ENCODE assay signal across 9 cellular contexts in genomic region chr1:236159704-236160539, GRCh38.
DNase-seq lines count a peak whose midpoint lies in the region; ATAC-seq and TF ChIP-seq lines count a peak whose summit lies in the region.
"Had no signal": no experiment of that assay in that cellular context is flagged by ENCODE, and none has a peak within 500 bp of the region (broad histone marks: within the 10 kb centered on the region; RNA-seq: fewer than 3 reads in every experiment).

No MANE protein-coding gene starts in this region.

- POLR2A ChIA-PET in GM10248 (lab: Yijun Ruan, JAX): interaction anchor here (1.9 kb wide), 1 partner anchor 121 kb away, joined by 6 read pairs; the partner anchor contains the start of gene ERO1B

- peak overlapping the region; percentile 71 to 78 for H3K4me3 Mint-ChIP-seq in effector memory CD8-positive, alpha-beta T cell

- DNase-seq in GM10248 (ENCODE audit: extremely low spot score) (peak; percentile 85), DMS153 (lab: John Stamatoyannopoulos, UW) (no peak), SHP77 treated with DMSO at 0.1 percent for 48 hours (lab: John Stamatoyannopoulos, UW) (no peak), iPS-NIHi7 (ENCODE audit: extremely low spot score) (no peak), islet precursor cell (no peak)
- DNase-seq in effector memory CD8-positive, alpha-beta T cell: peak in 1 of 3 experiments; percentile 32
- DNase-seq: NCI-H1436 treated with DMSO at 0.1 percent for 48 hours had no signal

- H3K9me3 Mint-ChIP-seq in effector memory CD8-positive, alpha-beta T cell: peaks cover 9 to 20% of the 10 kb centered on the region in 2 donors

- TF ChIP-seq CTCF in GM10248 (IDR thresholded peaks at IDR 0.05; ENCODE audit: control extremely low read depth, extremely low read depth, low read depth, missing control alignments): no peak

- H3K27ac Mint-ChIP-seq in effector memory CD8-positive, alpha-beta T cell: peak overlapping the region; percentile 94 to 95

- ATAC-seq in GM19397 (IDR thresholded peaks at IDR 0.05; ENCODE audit: unreplicated experiment) (peak; percentile 47), HG03103 (IDR thresholded peaks at IDR 0.05; ENCODE audit: low read depth, unreplicated experiment) (peak; percentile 33)
- ATAC-seq in effector memory CD8-positive, alpha-beta T cell (replicated peaks): peak; percentile 32

- CTCF ChIA-PET in GM10248 (lab: Yijun Ruan, JAX): interaction anchor here (0.8 to 2.2 kb wide), 6 partner anchors 11 to 144 kb away, joined by 3 to 6 read pairs (median 3); no protein-coding TSS in a partner anchor

- peaks cover 25% of the 10 kb centered on the region for H3K36me3 Mint-ChIP-seq in effector memory CD8-positive, alpha-beta T cell (ENCODE audit: insufficient read depth)

- H3K4me1 Mint-ChIP-seq in effector memory CD8-positive, alpha-beta T cell (ENCODE audit: low read depth in 2 of 2): peaks cover 54 to 77% of the 10 kb centered on the region in 2 donors

- H3K27me3 Mint-ChIP-seq in effector memory CD8-positive, alpha-beta T cell: no peaks in the 10 kb centered on the region
